23 cellular contexts compared by ENCODE assay signal in the genomic region with DNA sequence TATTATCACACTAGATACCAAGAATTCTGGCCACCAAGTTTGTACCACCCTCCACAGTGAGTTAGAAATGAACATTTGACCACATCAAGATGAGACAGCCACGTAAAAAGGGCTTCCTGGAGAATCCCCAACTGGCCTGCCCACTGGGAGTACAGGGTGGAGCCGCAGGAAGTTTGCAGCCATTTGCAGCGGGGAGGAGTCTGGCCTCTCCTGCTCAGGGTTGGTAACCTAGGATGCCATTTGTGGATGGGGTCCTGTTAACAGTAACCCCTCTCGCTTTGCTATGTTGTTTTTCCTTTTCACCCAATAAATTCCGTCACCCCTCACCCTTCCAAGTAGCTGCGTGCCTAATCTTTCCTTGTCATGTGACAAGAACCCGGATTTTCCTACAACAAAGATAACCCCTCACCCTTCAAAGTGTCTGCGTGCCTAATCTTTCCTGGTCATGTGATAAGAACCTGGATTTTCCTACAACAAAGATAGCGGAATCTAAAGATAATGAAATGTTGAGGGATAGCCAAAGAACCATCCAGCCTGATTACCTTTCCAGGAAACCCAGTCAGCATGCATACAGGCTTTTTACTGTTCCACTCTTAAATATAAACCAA.
"Had no signal": no experiment of that assay in that cellular context is flagged by ENCODE, and none has a peak within 500 bp of the region (broad histone marks: within the 10 kb centered on the region; RNA-seq: fewer than 3 reads in every experiment).

No MANE protein-coding gene starts in this region.

- H3K27ac ChIP-seq: gastrocnemius medialis, heart left ventricle, neutrophil, pancreas, right lobe of liver, testis had no signal

- H3K4me1 Mint-ChIP-seq: activated naive CD8-positive, alpha-beta T cell treated with anti-CD3 and anti-CD28 coated beads, Interleukin-2, amount 50 U/mL, for 24 hours; naive thymus-derived CD4-positive, alpha-beta T cell had no signal

- H3K36me3 ChIP-seq: gastrocnemius medialis, heart left ventricle, neutrophil, pancreas, right lobe of liver had no signal

- ATAC-seq: activated CD8-positive, alpha-beta T cell treated with anti-CD3 and anti-CD28 coated beads for 36 hours; activated naive CD8-positive, alpha-beta T cell treated with anti-CD3 and anti-CD28 coated beads, Interleukin-2, amount 50 U/mL, for 24 hours; gastrocnemius medialis; left lobe of liver; naive thymus-derived CD4-positive, alpha-beta T cell; pancreas; right lobe of liver had no signal

- DNase-seq: activated CD4-positive, alpha-beta T cell treated with anti-CD3 and anti-CD28 coated beads for 48 hours; activated CD4-positive, CD25-positive, alpha-beta regulatory T cell; activated CD8-positive, alpha-beta T cell treated with anti-CD3 and anti-CD28 coated beads for 36 hours; activated naive CD4-positive, alpha-beta T cell treated with anti-CD3 and anti-CD28 coated beads for 36 hours; activated naive CD8-positive, alpha-beta T cell treated with anti-CD3 and anti-CD28 coated beads, Interleukin-2, amount 50 U/mL, for 24 hours; activated T-cell treated with anti-CD3 and anti-CD28 coated beads, Interleukin-2, amount 50 U/mL, for 24 hours; aorta; cerebellar nuclear complex; cortex of kidney; gastrocnemius medialis; heart left ventricle; naive thymus-derived CD4-positive, alpha-beta T cell; pancreas; right lobe of liver; small intestine; stimulated activated CD4-positive, alpha-beta T cell treated with anti-CD3 and anti-CD28 coated beads, Interleukin-4, amount 100 ng/mL, for 1 hour; T-helper 1 cell; T-helper 9 cell; testis had no signal

- H3K4me3 ChIP-seq: gastrocnemius medialis, heart left ventricle, pancreas, right lobe of liver, testis had no signal

- H3K4me3 Mint-ChIP-seq: activated CD8-positive, alpha-beta T cell treated with anti-CD3 and anti-CD28 coated beads for 36 hours; activated naive CD4-positive, alpha-beta T cell treated with anti-CD3 and anti-CD28 coated beads for 36 hours; activated naive CD8-positive, alpha-beta T cell treated with anti-CD3 and anti-CD28 coated beads, Interleukin-2, amount 50 U/mL, for 24 hours; activated T-cell treated with anti-CD3 and anti-CD28 coated beads, Interleukin-2, amount 50 U/mL, for 24 hours; naive thymus-derived CD4-positive, alpha-beta T cell; type B pancreatic cell had no signal

- H3K27me3 Mint-ChIP-seq: activated CD8-positive, alpha-beta T cell treated with anti-CD3 and anti-CD28 coated beads for 36 hours; activated naive CD8-positive, alpha-beta T cell treated with anti-CD3 and anti-CD28 coated beads, Interleukin-2, amount 50 U/mL, for 24 hours; activated T-cell treated with anti-CD3 and anti-CD28 coated beads, Interleukin-2, amount 50 U/mL, for 24 hours; type B pancreatic cell had no signal

- H3K36me3 Mint-ChIP-seq: naive thymus-derived CD4-positive, alpha-beta T cell; type B pancreatic cell had no signal

- H3K27me3 ChIP-seq: gastrocnemius medialis, heart left ventricle, neutrophil, pancreas, right lobe of liver, testis had no signal

- H3K4me1 ChIP-seq: gastrocnemius medialis, heart left ventricle, pancreas, right lobe of liver, testis had no signal

- H3K9me3 Mint-ChIP-seq: activated naive CD8-positive, alpha-beta T cell treated with anti-CD3 and anti-CD28 coated beads, Interleukin-2, amount 50 U/mL, for 24 hours; activated T-helper 2 cell treated with anti-CD3 and anti-CD28 coated beads, Interferon-gamma antibody, Interleukin-2, Interleukin-4, amounts not matched to agents 10 μg/mL and 5 μg/mL and 100 μg/mL, durations not matched to agents 14 hours and 24 hours and 36 hours had no signal

- H3K9me3 ChIP-seq: gastrocnemius medialis, neutrophil, right lobe of liver, testis had no signal

- H3K27ac Mint-ChIP-seq: activated CD8-positive, alpha-beta T cell treated with anti-CD3 and anti-CD28 coated beads for 36 hours; activated naive CD4-positive, alpha-beta T cell treated with anti-CD3 and anti-CD28 coated beads for 36 hours; activated naive CD8-positive, alpha-beta T cell treated with anti-CD3 and anti-CD28 coated beads, Interleukin-2, amount 50 U/mL, for 24 hours; activated T-cell treated with anti-CD3 and anti-CD28 coated beads, Interleukin-2, amount 50 U/mL, for 24 hours; activated T-helper 2 cell treated with anti-CD3 and anti-CD28 coated beads, Interferon-gamma antibody, Interleukin-2, Interleukin-4, amounts not matched to agents 10 μg/mL and 5 μg/mL and 100 μg/mL, durations not matched to agents 14 hours and 24 hours and 36 hours; naive thymus-derived CD4-positive, alpha-beta T cell; type B pancreatic cell had no signal
